In the genomic region with DNA sequence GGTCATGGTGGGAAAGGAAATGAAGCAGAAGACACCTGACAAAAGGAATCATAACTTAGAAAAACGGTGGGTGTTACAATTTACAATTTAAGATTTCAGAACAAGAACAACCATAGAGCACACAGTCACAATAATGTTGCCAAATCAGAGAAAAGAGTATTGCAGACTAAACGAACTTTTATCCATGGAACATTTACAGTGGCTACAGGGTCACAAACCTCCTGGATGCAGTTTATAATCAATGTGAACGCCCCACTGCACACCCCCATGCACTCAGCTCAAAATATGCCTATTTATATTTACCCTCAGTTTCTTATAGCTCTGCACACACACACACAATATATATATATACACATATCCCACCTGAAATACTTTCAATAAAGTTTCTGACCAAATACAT, we compare ENCODE assay signal across 24 cellular contexts.
"Had no signal": no experiment of that assay in that cellular context is flagged by ENCODE, and none has a peak within 500 bp of the region (broad histone marks: within the 10 kb centered on the region; RNA-seq: fewer than 3 reads in every experiment).

No MANE protein-coding gene starts in this region.

- H3K9me3 Mint-ChIP-seq: dendritic cell treated with granulocyte-macrophage colony-stimulating factor and Interleukin-4, amounts not matched to agents 40 ng/mL and 50 ng/mL, for 4 days; effector memory CD8-positive, alpha-beta T cell; endodermal cell; naive thymus-derived CD4-positive, alpha-beta T cell had no signal

- H3K27me3 ChIP-seq: esophagus squamous epithelium, gastrocnemius medialis, heart right ventricle had no signal

- H3K27ac ChIP-seq: coronary artery, epithelial cell of prostate, esophagus squamous epithelium, gastrocnemius medialis, heart right ventricle, left ventricle myocardium inferior, lower lobe of right lung had no signal

- DNase-seq: effector CD8-positive, alpha-beta T cell; effector memory CD8-positive, alpha-beta T cell; endodermal cell; erythroblast; esophagus squamous epithelium; foreskin fibroblast; foreskin melanocyte; gastrocnemius medialis; glutamatergic neuron; head of caudate nucleus; heart right ventricle; hippocampal formation; left cardiac atrium; left ventricle myocardium inferior; lower lobe of right lung; mesendoderm; midbrain; naive thymus-derived CD4-positive, alpha-beta T cell had no signal

- H3K9me3 ChIP-seq: esophagus squamous epithelium, gastrocnemius medialis, heart right ventricle, left ventricle myocardium inferior, lower lobe of right lung had no signal

- H3K27ac Mint-ChIP-seq: dendritic cell treated with granulocyte-macrophage colony-stimulating factor and Interleukin-4, amounts not matched to agents 40 ng/mL and 50 ng/mL, for 4 days; effector memory CD8-positive, alpha-beta T cell; endodermal cell had no signal

- H3K4me3 ChIP-seq: coronary artery, esophagus squamous epithelium, gastrocnemius medialis, heart right ventricle, left ventricle myocardium inferior, lower lobe of right lung had no signal

- H3K4me1 ChIP-seq: lower lobe of right lung had no signal

- ATAC-seq: effector memory CD8-positive, alpha-beta T cell; esophagus mucosa; gastrocnemius medialis; heart right ventricle; left cardiac atrium; lower lobe of right lung; naive thymus-derived CD4-positive, alpha-beta T cell had no signal

- H3K27me3 Mint-ChIP-seq: dendritic cell treated with granulocyte-macrophage colony-stimulating factor and Interleukin-4, amounts not matched to agents 40 ng/mL and 50 ng/mL, for 4 days; effector memory CD8-positive, alpha-beta T cell; naive thymus-derived CD4-positive, alpha-beta T cell had no signal

- H3K4me1 Mint-ChIP-seq: endodermal cell had no signal

- H3K4me3 Mint-ChIP-seq: dendritic cell treated with granulocyte-macrophage colony-stimulating factor and Interleukin-4, amounts not matched to agents 40 ng/mL and 50 ng/mL, for 4 days; effector memory CD8-positive, alpha-beta T cell; endodermal cell; naive thymus-derived CD4-positive, alpha-beta T cell had no signal

- FAIRE-seq: colon, islet of Langerhans had no signal
